Comparison of ENCODE assay signal across 22 cellular contexts in the genomic region with DNA sequence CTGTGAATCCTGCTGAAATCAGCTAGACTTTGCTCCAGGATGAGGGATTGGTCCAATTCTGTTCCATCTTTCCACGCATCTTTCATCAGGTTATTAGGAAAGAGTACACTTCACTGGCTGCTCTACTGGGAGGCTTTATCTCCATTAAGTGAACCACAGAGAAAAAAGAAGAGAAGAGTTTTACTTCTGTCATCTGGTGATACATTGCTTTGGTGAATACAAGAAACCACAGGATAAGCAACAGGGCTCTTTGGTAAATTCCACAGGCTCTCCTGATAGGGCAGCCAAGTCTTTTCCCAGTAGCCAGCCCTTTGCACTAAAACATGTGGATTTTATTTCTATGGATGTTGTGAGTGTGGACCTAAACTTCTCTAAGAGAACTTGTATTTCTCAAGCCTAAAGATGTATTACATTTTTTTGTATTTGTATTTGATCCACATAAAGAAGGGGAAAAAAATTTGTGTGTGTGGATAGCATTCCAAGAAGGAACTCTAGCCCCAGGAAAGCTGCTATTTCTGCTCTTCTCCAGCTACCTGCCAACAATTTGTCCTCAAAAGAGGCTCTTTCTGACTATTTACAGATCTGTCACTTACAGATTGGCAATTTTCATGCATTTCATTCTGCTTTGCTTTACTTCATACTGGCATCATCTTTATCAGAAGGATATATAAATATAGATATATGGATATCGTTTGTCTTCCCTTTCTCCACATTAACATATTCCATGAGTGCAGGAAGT.
DNase-seq lines count a peak whose midpoint lies in the region; ATAC-seq, FAIRE-seq and TF ChIP-seq lines count a peak whose summit lies in the region.
"Had no signal": no experiment of that assay in that cellular context is flagged by ENCODE, and none has a peak within 500 bp of the region (broad histone marks: within the 10 kb centered on the region; RNA-seq: fewer than 3 reads in every experiment).

No MANE protein-coding gene starts in this region.

- WGBS in GM23248 (ENCODE audit: low coverage in 1 of 2, low lambda C conversion rate in 2 of 2, missing lambda C conversion rate in 2 of 2), 2 experiments, result 43 to 49% methylated on average over 2 of the region's 2 CpGs

- H3K4me3 Mint-ChIP-seq in astrocyte (ENCODE audit: unreplicated experiment), result no peak overlapping the region
- H3K4me3 Mint-ChIP-seq: activated CD4-positive, alpha-beta T cell treated with anti-CD3 and anti-CD28 coated beads, Interleukin-2, amount 10 ng/mL, durations not matched to agents 24 days and 14 days; CD4-positive, alpha-beta memory T cell had no signal

- H3K27ac Mint-ChIP-seq in astrocyte (ENCODE audit: unreplicated experiment), result no peak overlapping the region
- H3K27ac Mint-ChIP-seq: activated CD4-positive, alpha-beta T cell treated with anti-CD3 and anti-CD28 coated beads, Interleukin-2, amount 10 ng/mL, durations not matched to agents 24 days and 14 days; CD4-positive, alpha-beta memory T cell had no signal

- H3K4me1 Mint-ChIP-seq in astrocyte (ENCODE audit: low read depth, unreplicated experiment), result no peaks in the 10 kb centered on the region

- no peaks in the 10 kb centered on the region for H3K27me3 Mint-ChIP-seq in astrocyte (ENCODE audit: low read depth, unreplicated experiment)

- H3K36me3 ChIP-seq in GM23248 (ENCODE audit: low read depth), result no peaks in the 10 kb centered on the region
- no peaks in the 10 kb centered on the region for H3K36me3 ChIP-seq in astrocyte (ENCODE audit: insufficient read depth, low read length)
- H3K36me3 ChIP-seq: lower lobe of right lung had no signal

- H3K27me3 ChIP-seq in GM23248 (replicated peaks; ENCODE audit: insufficient read depth), result no peaks in the 10 kb centered on the region
- no peaks in the 10 kb centered on the region for H3K27me3 ChIP-seq in astrocyte (ENCODE audit: insufficient read depth, low read length)

- peaks cover 18% of the 10 kb centered on the region for H3K4me1 ChIP-seq in GM23248 (ENCODE audit: insufficient read depth)
- peaks cover 10% of the 10 kb centered on the region for H3K4me1 ChIP-seq in astrocyte (ENCODE audit: insufficient read depth, low read length)
- H3K4me1 ChIP-seq: A549 had no signal

- H4K20me1 ChIP-seq in GM23248 (ENCODE audit: insufficient read depth), result no peaks in the 10 kb centered on the region
- no peaks in the 10 kb centered on the region for H4K20me1 ChIP-seq in astrocyte (ENCODE audit: insufficient read depth, low read length)

- no peaks in the 10 kb centered on the region for H3K79me2 ChIP-seq in GM23248 (ENCODE audit: insufficient read depth)
- H3K79me2 ChIP-seq in astrocyte (ENCODE audit: insufficient read depth, low read length), result no peaks in the 10 kb centered on the region

- peaks cover 11% of the 10 kb centered on the region for H3F3A ChIP-seq in GM23248 (ENCODE audit: insufficient read depth)

- DNase-seq in AG08395 (ENCODE audit: low spot score), result peak; percentile 85
- DNase-seq in GM23248, result peak; percentile 72
- DNase-seq in astrocyte (ENCODE audit: low read depth), result peak; percentile 90
- peak; percentile 92 for DNase-seq in fibroblast of the aortic adventitia (ENCODE audit: low read depth)
- DNase-seq in stimulated activated CD4-positive, alpha-beta T cell treated with anti-CD3 and anti-CD28 coated beads, Interleukin-1b, Interleukin-23, amount 100 ng/mL, for 48 hours, result no peak
- no peak for DNase-seq in HK-2 (ENCODE audit: unreplicated experiment)
- DNase-seq: activated CD4-positive, alpha-beta T cell treated with anti-CD3 and anti-CD28 coated beads, Interleukin-2, amount 10 ng/mL, durations not matched to agents 24 days and 14 days; activated CD8-positive, alpha-beta memory T cell treated with anti-CD3 and anti-CD28 coated beads, Interleukin-2, amount 50 U/mL, for 4 hours; activated effector memory CD4-positive, alpha-beta T cell treated with Interleukin-2 at 50 U/mL for 16 hours; CD4-positive, alpha-beta memory T cell; central memory CD4-positive, alpha-beta T cell; KBM-7; lower lobe of right lung; NCI-H2029; right cardiac atrium; stimulated activated CD4-positive, alpha-beta T cell treated with anti-CD3 and anti-CD28 coated beads, Interleukin-15, amount 100 ng/mL, for 24 hours had no signal

- H3K4me2 ChIP-seq in GM23248 (ENCODE audit: unreplicated experiment) (no peak overlapping the region), astrocyte (ENCODE audit: low read length) (no peak overlapping the region)
- H3K4me2 ChIP-seq: A549 had no signal

- H3K36me3 Mint-ChIP-seq in astrocyte (ENCODE audit: low read depth, unreplicated experiment), result no peaks in the 10 kb centered on the region
- H3K36me3 Mint-ChIP-seq: CD4-positive, alpha-beta memory T cell had no signal

- H3K27ac ChIP-seq in GM23248 (peak overlapping the region; percentile 14; the same call in 1 of the 2 replicates), astrocyte (ENCODE audit: low read depth, low read length) (no peak overlapping the region)
- H3K27ac ChIP-seq: A549, lower lobe of right lung had no signal

- H3K4me3 ChIP-seq in GM23248 (no peak overlapping the region), astrocyte (ENCODE audit: insufficient read depth, low read depth, low read length) (no peak overlapping the region), fibroblast of the aortic adventitia (ENCODE audit: low read depth, low read length) (no peak overlapping the region)
- H3K4me3 ChIP-seq: A549, lower lobe of right lung had no signal

- H2AFZ ChIP-seq in GM23248, result no peak overlapping the region
- no peak overlapping the region for H2AFZ ChIP-seq in astrocyte (ENCODE audit: low read depth, low read length)

- in situ Hi-C loops in GM23248 (cut with MboI), result no loop called here

- peaks cover 6% of the 10 kb centered on the region for H3K9me3 Mint-ChIP-seq in astrocyte (ENCODE audit: unreplicated experiment)
- H3K9me3 Mint-ChIP-seq: activated CD4-positive, alpha-beta T cell treated with anti-CD3 and anti-CD28 coated beads, Interleukin-2, amount 10 ng/mL, durations not matched to agents 24 days and 14 days had no signal

- no peak overlapping the region for H3K9ac ChIP-seq in GM23248
- H3K9ac ChIP-seq in astrocyte (ENCODE audit: low read length), result no peak overlapping the region

- H3K9me2 ChIP-seq in GM23248 (ENCODE audit: insufficient read depth), result no peaks in the 10 kb centered on the region

- TF ChIP-seq CTCF in astrocyte (IDR thresholded peaks at IDR 0.05; ENCODE audit: insufficient read depth, low read depth, low read length), result no peak
- no peak for TF ChIP-seq CTCF in fibroblast of the aortic adventitia (IDR thresholded peaks at IDR 0.05; ENCODE audit: insufficient read depth, low read length)

- FAIRE-seq in astrocyte (lab: Jason Lieb, UNC), result no peak
- FAIRE-seq: A549, H1, islet of Langerhans had no signal

- H3K9me3 ChIP-seq in GM23248 (ENCODE audit: low read depth), result no peaks in the 10 kb centered on the region
- H3K9me3 ChIP-seq in astrocyte (ENCODE audit: insufficient read depth, low read depth, low read length), result no peaks in the 10 kb centered on the region
- H3K9me3 ChIP-seq: lower lobe of right lung had no signal

- ATAC-seq in HG03025 (IDR thresholded peaks at IDR 0.05; ENCODE audit: low FRiP score, unreplicated experiment), result no peak
- no peak for ATAC-seq in GM21576 (IDR thresholded peaks at IDR 0.05; ENCODE audit: unreplicated experiment)
- ATAC-seq: A549, esophagus mucosa, lower lobe of right lung, right cardiac atrium had no signal

Comparison
In these comparisons a context has a peak if more than half of its experiments do, and no peak if none do; other contexts are left out.
1. DNase-seq: peak in AG08395 (single experiment), GM23248 (single experiment), astrocyte (single experiment) and fibroblast of the aortic adventitia (single experiment); none in stimulated activated CD4-positive, alpha-beta T cell treated with anti-CD3 and anti-CD28 coated beads, Interleukin-1b, Interleukin-23, amount 100 ng/mL, for 48 hours (single experiment) and HK-2 (single experiment).